Comparison of ENCODE assay signal across 7 cellular contexts in genomic region chr4:174170091-174170490, GRCh38.
"Had no signal": no experiment of that assay in that cellular context is flagged by ENCODE, and none has a peak within 500 bp of the region (broad histone marks: within the 10 kb centered on the region; RNA-seq: fewer than 3 reads in every experiment).

No MANE protein-coding gene starts in this region.

- DNase-seq: GDM1, GF-D8 had no signal

- H3K4me3 ChIP-seq: GM12878 had no signal

- FAIRE-seq: GM12878, GM12891, GM12892, GM18507, GM19239 had no signal

- ATAC-seq: GM12878 had no signal
